ENCODE assay signal across 23 cellular contexts in genomic region chr10:125811251-125811650, GRCh38. TPM values are rescaled to one million over a fixed set of nuclear protein-coding genes. Genes with fewer than 3 reads are reported as not detected.
"Had no signal": no experiment of that assay in that cellular context is flagged by ENCODE, and none has a peak within 500 bp of the region (broad histone marks: within the 10 kb centered on the region; RNA-seq: fewer than 3 reads in every experiment).

No MANE protein-coding gene starts in this region.

- H3K27ac Mint-ChIP-seq: activated naive CD4-positive, alpha-beta T cell treated with anti-CD3 and anti-CD28 coated beads for 36 hours; activated T-helper 2 cell treated with anti-CD3 and anti-CD28 coated beads, Interferon-gamma antibody, Interleukin-2, Interleukin-4, amounts not matched to agents 10 μg/mL and 5 μg/mL and 100 μg/mL, durations not matched to agents 14 hours and 24 hours and 36 hours; nephron progenitor cell; progenitor cell of endocrine pancreas had no signal

- H3K9me3 Mint-ChIP-seq: activated naive CD4-positive, alpha-beta T cell treated with anti-CD3 and anti-CD28 coated beads for 36 hours; activated T-helper 2 cell treated with anti-CD3 and anti-CD28 coated beads, Interferon-gamma antibody, Interleukin-2, Interleukin-4, amounts not matched to agents 10 μg/mL and 5 μg/mL and 100 μg/mL, durations not matched to agents 14 hours and 24 hours and 36 hours; nephron progenitor cell had no signal

- ATAC-seq: left ventricle myocardium superior, right cardiac atrium had no signal

- DNase-seq: activated CD4-positive, alpha-beta T cell treated with anti-CD3 and anti-CD28 coated beads, Interleukin-2, amount 50 U/mL, for 48 hours; activated naive CD4-positive, alpha-beta T cell treated with anti-CD3 and anti-CD28 coated beads for 36 hours; activated T-cell treated with anti-CD3 and anti-CD28 coated beads, Interleukin-2, amount 50 U/mL, for 1 hour; erythroblast; glutamatergic neuron; kidney glomerular epithelial cell; left ventricle myocardium superior; mesenchymal stem cell; nephron progenitor cell; occipital lobe; right cardiac atrium; small intestine; stimulated activated CD4-positive, alpha-beta T cell treated with anti-CD3 and anti-CD28 coated beads, Interleukin-4, amount 100 ng/mL, for 24 hours; stimulated activated CD8-positive, alpha-beta memory T cell treated with anti-CD3 and anti-CD28 coated beads, Interleukin-4, amount 100 ng/mL, for 48 hours; stimulated activated naive CD4-positive, alpha-beta T cell treated with Interleukin-2 at 50 U/mL for 16 hours; substantia nigra; T1000 had no signal

- H3K27ac ChIP-seq: tibial nerve, vagina, VCaP had no signal

- H3K4me3 Mint-ChIP-seq: activated naive CD4-positive, alpha-beta T cell treated with anti-CD3 and anti-CD28 coated beads for 36 hours; nephron progenitor cell had no signal

- H3K27me3 Mint-ChIP-seq: progenitor cell of endocrine pancreas had no signal

RNA-seq across cellular contexts. Expression of gene MMP21, which starts 35.6 kb away (rescaled TPM):
- total RNA-seq: activated naive CD4-positive, alpha-beta T cell treated with anti-CD3 and anti-CD28 coated beads for 36 hours; fibroblast of villous mesenchyme; left ventricle myocardium superior; occipital lobe; progenitor cell of endocrine pancreas; vagina had no signal
